ENCODE assay signal across 1 cellular context in genomic region chr21:45448810-45449657, GRCh38.
TF ChIP-seq lines count a peak whose summit lies in the region.

No MANE protein-coding gene starts in this region.

TF ChIP-seq in H1, 55 proteins besides CTCF, POLR2A, EP300 and RAD21 (continued from another document):
- TF ChIP-seq, protein P1, sequence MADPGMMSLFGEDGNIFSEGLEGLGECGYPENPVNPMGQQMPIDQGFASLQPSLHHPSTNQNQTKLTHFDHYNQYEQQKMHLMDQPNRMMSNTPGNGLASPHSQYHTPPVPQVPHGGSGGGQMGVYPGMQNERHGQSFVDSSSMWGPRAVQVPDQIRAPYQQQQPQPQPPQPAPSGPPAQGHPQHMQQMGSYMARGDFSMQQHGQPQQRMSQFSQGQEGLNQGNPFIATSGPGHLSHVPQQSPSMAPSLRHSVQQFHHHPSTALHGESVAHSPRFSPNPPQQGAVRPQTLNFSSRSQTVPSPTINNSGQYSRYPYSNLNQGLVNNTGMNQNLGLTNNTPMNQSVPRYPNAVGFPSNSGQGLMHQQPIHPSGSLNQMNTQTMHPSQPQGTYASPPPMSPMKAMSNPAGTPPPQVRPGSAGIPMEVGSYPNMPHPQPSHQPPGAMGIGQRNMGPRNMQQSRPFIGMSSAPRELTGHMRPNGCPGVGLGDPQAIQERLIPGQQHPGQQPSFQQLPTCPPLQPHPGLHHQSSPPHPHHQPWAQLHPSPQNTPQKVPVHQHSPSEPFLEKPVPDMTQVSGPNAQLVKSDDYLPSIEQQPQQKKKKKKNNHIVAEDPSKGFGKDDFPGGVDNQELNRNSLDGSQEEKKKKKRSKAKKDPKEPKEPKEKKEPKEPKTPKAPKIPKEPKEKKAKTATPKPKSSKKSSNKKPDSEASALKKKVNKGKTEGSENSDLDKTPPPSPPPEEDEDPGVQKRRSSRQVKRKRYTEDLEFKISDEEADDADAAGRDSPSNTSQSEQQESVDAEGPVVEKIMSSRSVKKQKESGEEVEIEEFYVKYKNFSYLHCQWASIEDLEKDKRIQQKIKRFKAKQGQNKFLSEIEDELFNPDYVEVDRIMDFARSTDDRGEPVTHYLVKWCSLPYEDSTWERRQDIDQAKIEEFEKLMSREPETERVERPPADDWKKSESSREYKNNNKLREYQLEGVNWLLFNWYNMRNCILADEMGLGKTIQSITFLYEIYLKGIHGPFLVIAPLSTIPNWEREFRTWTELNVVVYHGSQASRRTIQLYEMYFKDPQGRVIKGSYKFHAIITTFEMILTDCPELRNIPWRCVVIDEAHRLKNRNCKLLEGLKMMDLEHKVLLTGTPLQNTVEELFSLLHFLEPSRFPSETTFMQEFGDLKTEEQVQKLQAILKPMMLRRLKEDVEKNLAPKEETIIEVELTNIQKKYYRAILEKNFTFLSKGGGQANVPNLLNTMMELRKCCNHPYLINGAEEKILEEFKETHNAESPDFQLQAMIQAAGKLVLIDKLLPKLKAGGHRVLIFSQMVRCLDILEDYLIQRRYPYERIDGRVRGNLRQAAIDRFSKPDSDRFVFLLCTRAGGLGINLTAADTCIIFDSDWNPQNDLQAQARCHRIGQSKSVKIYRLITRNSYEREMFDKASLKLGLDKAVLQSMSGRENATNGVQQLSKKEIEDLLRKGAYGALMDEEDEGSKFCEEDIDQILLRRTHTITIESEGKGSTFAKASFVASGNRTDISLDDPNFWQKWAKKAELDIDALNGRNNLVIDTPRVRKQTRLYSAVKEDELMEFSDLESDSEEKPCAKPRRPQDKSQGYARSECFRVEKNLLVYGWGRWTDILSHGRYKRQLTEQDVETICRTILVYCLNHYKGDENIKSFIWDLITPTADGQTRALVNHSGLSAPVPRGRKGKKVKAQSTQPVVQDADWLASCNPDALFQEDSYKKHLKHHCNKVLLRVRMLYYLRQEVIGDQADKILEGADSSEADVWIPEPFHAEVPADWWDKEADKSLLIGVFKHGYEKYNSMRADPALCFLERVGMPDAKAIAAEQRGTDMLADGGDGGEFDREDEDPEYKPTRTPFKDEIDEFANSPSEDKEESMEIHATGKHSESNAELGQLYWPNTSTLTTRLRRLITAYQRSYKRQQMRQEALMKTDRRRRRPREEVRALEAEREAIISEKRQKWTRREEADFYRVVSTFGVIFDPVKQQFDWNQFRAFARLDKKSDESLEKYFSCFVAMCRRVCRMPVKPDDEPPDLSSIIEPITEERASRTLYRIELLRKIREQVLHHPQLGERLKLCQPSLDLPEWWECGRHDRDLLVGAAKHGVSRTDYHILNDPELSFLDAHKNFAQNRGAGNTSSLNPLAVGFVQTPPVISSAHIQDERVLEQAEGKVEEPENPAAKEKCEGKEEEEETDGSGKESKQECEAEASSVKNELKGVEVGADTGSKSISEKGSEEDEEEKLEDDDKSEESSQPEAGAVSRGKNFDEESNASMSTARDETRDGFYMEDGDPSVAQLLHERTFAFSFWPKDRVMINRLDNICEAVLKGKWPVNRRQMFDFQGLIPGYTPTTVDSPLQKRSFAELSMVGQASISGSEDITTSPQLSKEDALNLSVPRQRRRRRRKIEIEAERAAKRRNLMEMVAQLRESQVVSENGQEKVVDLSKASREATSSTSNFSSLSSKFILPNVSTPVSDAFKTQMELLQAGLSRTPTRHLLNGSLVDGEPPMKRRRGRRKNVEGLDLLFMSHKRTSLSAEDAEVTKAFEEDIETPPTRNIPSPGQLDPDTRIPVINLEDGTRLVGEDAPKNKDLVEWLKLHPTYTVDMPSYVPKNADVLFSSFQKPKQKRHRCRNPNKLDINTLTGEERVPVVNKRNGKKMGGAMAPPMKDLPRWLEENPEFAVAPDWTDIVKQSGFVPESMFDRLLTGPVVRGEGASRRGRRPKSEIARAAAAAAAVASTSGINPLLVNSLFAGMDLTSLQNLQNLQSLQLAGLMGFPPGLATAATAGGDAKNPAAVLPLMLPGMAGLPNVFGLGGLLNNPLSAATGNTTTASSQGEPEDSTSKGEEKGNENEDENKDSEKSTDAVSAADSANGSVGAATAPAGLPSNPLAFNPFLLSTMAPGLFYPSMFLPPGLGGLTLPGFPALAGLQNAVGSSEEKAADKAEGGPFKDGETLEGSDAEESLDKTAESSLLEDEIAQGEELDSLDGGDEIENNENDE (IDR thresholded peaks at IDR 0.05; ENCODE audit: insufficient replicate concordance, low read length): no peak
